15 cellular contexts compared by ENCODE assay signal in genomic region chr11:8786933-8787332, GRCh38.
DNase-seq lines count a peak whose midpoint lies in the region; ATAC-seq and TF ChIP-seq lines count a peak whose summit lies in the region.
"Had no signal": no experiment of that assay in that cellular context is flagged by ENCODE, and none has a peak within 500 bp of the region (broad histone marks: within the 10 kb centered on the region; RNA-seq: fewer than 3 reads in every experiment).

No MANE protein-coding gene starts in this region.

- H3K27ac ChIP-seq in esophagus squamous epithelium: peak overlapping the region; percentile 3 to 62 (median 46)
- H3K27ac ChIP-seq: tibial nerve had no signal

- H3K36me3 ChIP-seq in esophagus squamous epithelium: no peaks in the 10 kb centered on the region
- H3K36me3 ChIP-seq: tibial nerve had no signal

- CTCF ChIA-PET in WTC11 (lab: Charles Lee): interaction anchor here (1.0 to 1.7 kb wide), 5 partner anchors 8 to 39 kb away, joined by 3 to 5 read pairs (median 3); a partner anchor contains a TSS

- ATAC-seq in WTC11: 0 out of 2 replicates have a peak, but pooled peaks have one; percentile 30
- ATAC-seq: activated CD8-positive, alpha-beta T cell treated with anti-CD3 and anti-CD28 coated beads, Interleukin-2, amount 10 ng/mL, durations not matched to agents 7 days and 5 days had no signal

- no peaks in the 10 kb centered on the region for H3K27me3 ChIP-seq in esophagus squamous epithelium
- H3K27me3 ChIP-seq: tibial nerve had no signal

- TF ChIP-seq POLR2A in esophagus squamous epithelium (IDR thresholded peaks at IDR 0.05): no peak

- no peaks in the 10 kb centered on the region for H3K27me3 Mint-ChIP-seq in WTC11 (ENCODE audit: low read depth)
- no peaks in the 10 kb centered on the region for H3K27me3 Mint-ChIP-seq in neural crest cell (ENCODE audit: low read depth)

- H3K9me3 ChIP-seq in esophagus squamous epithelium: no peaks in the 10 kb centered on the region
- H3K9me3 ChIP-seq: tibial nerve had no signal

- H3K4me1 Mint-ChIP-seq in WTC11 (peaks cover 19% of the 10 kb centered on the region), neural crest cell (no peaks in the 10 kb centered on the region)
- H3K4me1 Mint-ChIP-seq: B cell, memory B cell had no signal

- 77 to 80% methylated on average over 1 of the region's 1 CpG for WGBS in esophagus squamous epithelium, 2 donors

- intact Hi-C loops in esophagus squamous epithelium (cut with DNase I): no loop called here

- POLR2A ChIA-PET in WTC11 (lab: Charles Lee): no interaction called here

- H3K9me3 Mint-ChIP-seq in WTC11 (no peaks in the 10 kb centered on the region), neural crest cell (no peaks in the 10 kb centered on the region)
- H3K9me3 Mint-ChIP-seq: memory B cell had no signal

- no peak overlapping the region for H3K4me3 Mint-ChIP-seq in WTC11
- H3K4me3 Mint-ChIP-seq in neural crest cell: no peak overlapping the region
- H3K4me3 Mint-ChIP-seq: activated CD8-positive, alpha-beta T cell treated with anti-CD3 and anti-CD28 coated beads, Interleukin-2, amount 10 ng/mL, durations not matched to agents 7 days and 5 days; B cell; memory B cell had no signal

- H3K36me3 Mint-ChIP-seq in WTC11 (no peaks in the 10 kb centered on the region), neural crest cell (ENCODE audit: low read depth) (no peaks in the 10 kb centered on the region)
- H3K36me3 Mint-ChIP-seq: memory B cell had no signal

- DNase-seq in AG20443 (ENCODE audit: low spot score) (peak; percentile 40), WTC11 (ENCODE audit: low spot score) (no peak), esophagus squamous epithelium (lab: John Stamatoyannopoulos, UW) (no peak), neural crest cell (ENCODE audit: low read depth, low spot score) (no peak), OCI-M2 (lab: John Stamatoyannopoulos, UW; ENCODE audit: unreplicated experiment) (no peak), GDM1 (lab: John Stamatoyannopoulos, UW) (no peak)
- DNase-seq in activated CD8-positive, alpha-beta memory T cell treated with anti-CD3 and anti-CD28 coated beads, Interleukin-2, amount 50 U/mL, for 48 hours: no peak
- no peak for DNase-seq in activated CD4-positive, alpha-beta T cell treated with anti-CD3 and anti-CD28 coated beads, Interleukin-2, amount 50 U/mL, for 48 hours
- DNase-seq: activated CD8-positive, alpha-beta T cell treated with anti-CD3 and anti-CD28 coated beads, Interleukin-2, amount 10 ng/mL, durations not matched to agents 7 days and 5 days; cerebellar nuclear complex; DMS153; MV-4-11 had no signal

- no peak for TF ChIP-seq CTCF in WTC11 (IDR thresholded peaks at IDR 0.05)
- TF ChIP-seq CTCF in esophagus squamous epithelium (IDR thresholded peaks at IDR 0.05): peak in 2 of 6 experiments; percentile 20 to 31
- TF ChIP-seq CTCF in neural crest cell (conservative IDR thresholded peaks at IDR 0.05): peak; percentile 49

- peaks cover 0 to 50% (median 26%) of the 10 kb centered on the region in 3 donors for H3K4me1 ChIP-seq in esophagus squamous epithelium

- peak overlapping the region; percentile 39 for H3K27ac Mint-ChIP-seq in WTC11
- H3K27ac Mint-ChIP-seq in neural crest cell (ENCODE audit: unreplicated experiment): no peak overlapping the region
- H3K27ac Mint-ChIP-seq: activated CD8-positive, alpha-beta T cell treated with anti-CD3 and anti-CD28 coated beads, Interleukin-2, amount 10 ng/mL, durations not matched to agents 7 days and 5 days; B cell; memory B cell had no signal

- H3K4me3 ChIP-seq in esophagus squamous epithelium: no peak overlapping the region
- H3K4me3 ChIP-seq: tibial nerve had no signal

TF ChIP-seq in WTC11, 78 proteins besides CTCF, POLR2A, EP300 and RAD21:
- no peak for TF ChIP-seq FOXK1 (CRISPR knock-in tag; IDR thresholded peaks at IDR 0.05)
- TF ChIP-seq ATF1 (CRISPR knock-in tag; IDR thresholded peaks at IDR 0.05): no peak
- TF ChIP-seq SP1 (CRISPR knock-in tag; conservative IDR thresholded peaks at IDR 0.05): no peak
- no peak for TF ChIP-seq ELF4 (CRISPR knock-in tag; IDR thresholded peaks at IDR 0.05; ENCODE audit: low read depth)
- TF ChIP-seq ZNF263 (CRISPR knock-in tag; IDR thresholded peaks at IDR 0.05; ENCODE audit: low read depth): no peak
- TF ChIP-seq MXD4 (CRISPR knock-in tag; IDR thresholded peaks at IDR 0.05; ENCODE audit: borderline replicate concordance): no peak
TF ChIP-seq in WTC11: peak in this region for 0.
